In the genomic region with DNA sequence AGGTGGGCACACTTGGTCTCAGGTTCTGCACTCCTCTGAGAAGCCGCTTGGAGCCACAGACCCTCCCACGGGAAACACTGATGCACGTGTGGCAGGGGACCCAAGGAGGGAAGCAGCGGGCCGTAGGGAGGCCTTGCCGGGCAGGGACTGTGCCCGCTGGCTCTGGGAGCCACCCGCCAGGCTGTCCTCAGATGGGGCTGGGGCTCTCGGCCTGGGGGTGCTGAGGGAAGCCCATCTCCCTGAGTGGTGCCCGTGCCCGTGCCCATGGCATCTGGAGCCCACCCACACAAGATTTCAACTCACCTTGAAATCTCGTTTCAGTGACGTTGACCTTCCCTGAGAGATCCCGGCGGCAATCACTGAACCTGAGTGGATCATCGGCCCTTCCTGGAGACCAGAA, we compare ENCODE assay signal across 37 cellular contexts. TPM values are rescaled to one million over a fixed set of nuclear protein-coding genes. Genes with fewer than 3 reads are reported as not detected.
"Had no signal": no experiment of that assay in that cellular context is flagged by ENCODE, and none has a peak within 500 bp of the region (broad histone marks: within the 10 kb centered on the region; RNA-seq: fewer than 3 reads in every experiment).

No MANE protein-coding gene starts in this region.

- H3K9me3 ChIP-seq: adrenal gland, body of pancreas, esophagus squamous epithelium, gastroesophageal sphincter had no signal

- H3K4me1 ChIP-seq: body of pancreas, esophagus squamous epithelium, gastroesophageal sphincter had no signal

- DNase-seq: activated CD4-positive, alpha-beta memory T cell treated with anti-CD3 and anti-CD28 coated beads for 36 hours; activated CD4-positive, alpha-beta T cell treated with anti-CD3 and anti-CD28 coated beads for 36 hours; activated CD4-positive, alpha-beta T cell treated with anti-CD3 and anti-CD28 coated beads, Interleukin-2, amount 10 ng/mL, durations not matched to agents 24 days and 14 days; activated CD4-positive, CD25-positive, alpha-beta regulatory T cell; activated CD4-positive, CD25-positive, alpha-beta regulatory T cell treated with anti-CD3 and anti-CD28 coated beads, Interleukin-2, amount 50 U/mL, for 72 hours; activated CD8-positive, alpha-beta memory T cell treated with anti-CD3 and anti-CD28 coated beads, Interleukin-2, amount 10 ng/mL, durations not matched to agents 7 days and 5 days; activated CD8-positive, alpha-beta memory T cell treated with anti-CD3 and anti-CD28 coated beads, Interleukin-2, amount 50 U/mL, for 4 hours; activated CD8-positive, alpha-beta T cell treated with anti-CD3 and anti-CD28 coated beads, Interleukin-2, amount 10 ng/mL, durations not matched to agents 7 days and 5 days; activated effector memory CD4-positive, alpha-beta T cell treated with anti-CD3 and anti-CD28 coated beads, Interleukin-2, amount 50 U/mL, for 16 hours; activated naive CD4-positive, alpha-beta T cell treated with anti-CD3 and anti-CD28 coated beads for 36 hours; activated naive CD8-positive, alpha-beta T cell treated with anti-CD3 and anti-CD28 coated beads for 36 hours; activated naive CD8-positive, alpha-beta T cell treated with anti-CD3 and anti-CD28 coated beads, Interleukin-2, amount 50 U/mL, for 24 hours; activated T-cell treated with anti-CD3 and anti-CD28 coated beads, Interleukin-2, amount 50 U/mL, for 1 hour; activated T-cell treated with anti-CD3 and anti-CD28 coated beads, Interleukin-2, amount 50 U/mL, for 48 hours; adrenal gland; amygdala; aorta; body of pancreas; caudate nucleus; cortex of kidney; dermis blood vessel endothelial cell; effector CD4-positive, alpha-beta T cell; effector memory CD8-positive, alpha-beta T cell; esophagus squamous epithelium; foreskin melanocyte; T-helper 17 cell had no signal

- H3K4me3 ChIP-seq: adrenal gland, body of pancreas, esophagus squamous epithelium, gastroesophageal sphincter had no signal

- ATAC-seq: activated CD4-positive, alpha-beta T cell treated with anti-CD3 and anti-CD28 coated beads for 36 hours; activated CD8-positive, alpha-beta memory T cell treated with anti-CD3 and anti-CD28 coated beads, Interleukin-2, amount 10 ng/mL, durations not matched to agents 7 days and 5 days; activated CD8-positive, alpha-beta T cell treated with anti-CD3 and anti-CD28 coated beads, Interleukin-2, amount 10 ng/mL, durations not matched to agents 7 days and 5 days; activated naive CD8-positive, alpha-beta T cell treated with anti-CD3 and anti-CD28 coated beads, Interleukin-2, amount 50 U/mL, for 24 hours; body of pancreas; effector memory CD8-positive, alpha-beta T cell; gastroesophageal sphincter; T-helper 17 cell had no signal

- H3K27me3 ChIP-seq: adrenal gland, body of pancreas, esophagus squamous epithelium, gastroesophageal sphincter had no signal

- FAIRE-seq: colon had no signal

- H3K27ac ChIP-seq: adrenal gland, body of pancreas, epithelial cell of prostate, esophagus squamous epithelium, gastroesophageal sphincter had no signal

RNA-seq across cellular contexts. Expression of gene CCDC154, which starts 12.6 kb away (rescaled TPM):
- total RNA-seq: gastroesophageal sphincter had no signal

RNA-seq across cellular contexts. Expression of gene PERCC1, which starts 26.1 kb away (rescaled TPM):
- total RNA-seq: activated CD4-positive, alpha-beta memory T cell treated with anti-CD3 and anti-CD28 coated beads for 36 hours; activated CD4-positive, alpha-beta T cell treated with anti-CD3 and anti-CD28 coated beads for 36 hours; activated CD4-positive, alpha-beta T cell treated with anti-CD3 and anti-CD28 coated beads, Interleukin-2, amount 10 ng/mL, durations not matched to agents 24 days and 14 days; activated T-helper 1 cell treated with anti-CD3 and anti-CD28 coated beads, Interleukin-12 subunit alpha, Interleukin-12 subunit beta, Interleukin-2, Interleukin-4 antibody, amounts not matched to agents 30 ng/mL and 10 ng/mL and 1 ng/mL, durations not matched to agents 14 hours and 24 hours and 36 hours; activated T-helper 2 cell treated with anti-CD3 and anti-CD28 coated beads, Interferon-gamma antibody, Interleukin-2, Interleukin-4, amounts not matched to agents 10 μg/mL and 5 μg/mL and 100 μg/mL, durations not matched to agents 14 hours and 24 hours and 36 hours; aorta; body of pancreas; chondrocyte; dermis blood vessel endothelial cell; esophagus squamous epithelium; fibroblast of lung; fibroblast of villous mesenchyme; glomerular endothelial cell; T-helper 17 cell had no signal
- polyA plus RNA-seq: adrenal gland, aorta, esophagus, fibroblast of lung had no signal

RNA-seq across cellular contexts. Expression of gene PTX4, which starts 31.8 kb away (rescaled TPM):
- total RNA-seq: activated CD4-positive, alpha-beta memory T cell treated with anti-CD3 and anti-CD28 coated beads for 36 hours; activated CD4-positive, alpha-beta T cell treated with anti-CD3 and anti-CD28 coated beads for 36 hours; activated CD4-positive, alpha-beta T cell treated with anti-CD3 and anti-CD28 coated beads, Interleukin-2, amount 10 ng/mL, durations not matched to agents 24 days and 14 days; activated CD8-positive, alpha-beta memory T cell treated with anti-CD3 and anti-CD28 coated beads for 36 hours; activated CD8-positive, alpha-beta memory T cell treated with anti-CD3 and anti-CD28 coated beads, Interleukin-2, amount 10 ng/mL, durations not matched to agents 7 days and 5 days; activated CD8-positive, alpha-beta T cell treated with anti-CD3 and anti-CD28 coated beads, Interleukin-2, amount 10 ng/mL, durations not matched to agents 7 days and 5 days; activated naive CD4-positive, alpha-beta T cell treated with anti-CD3 and anti-CD28 coated beads for 36 hours; activated naive CD8-positive, alpha-beta T cell treated with anti-CD3 and anti-CD28 coated beads for 36 hours; activated T-helper 1 cell treated with anti-CD3 and anti-CD28 coated beads, Interleukin-12 subunit alpha, Interleukin-12 subunit beta, Interleukin-2, Interleukin-4 antibody, amounts not matched to agents 30 ng/mL and 10 ng/mL and 1 ng/mL, durations not matched to agents 14 hours and 24 hours and 36 hours; activated T-helper 2 cell treated with anti-CD3 and anti-CD28 coated beads, Interferon-gamma antibody, Interleukin-2, Interleukin-4, amounts not matched to agents 10 μg/mL and 5 μg/mL and 100 μg/mL, durations not matched to agents 14 hours and 24 hours and 36 hours; body of pancreas; chondrocyte; dermis blood vessel endothelial cell; esophagus squamous epithelium; fibroblast of lung; T-helper 17 cell had no signal
- polyA plus RNA-seq: aorta, esophagus, fibroblast of lung had no signal
